In the genomic region with DNA sequence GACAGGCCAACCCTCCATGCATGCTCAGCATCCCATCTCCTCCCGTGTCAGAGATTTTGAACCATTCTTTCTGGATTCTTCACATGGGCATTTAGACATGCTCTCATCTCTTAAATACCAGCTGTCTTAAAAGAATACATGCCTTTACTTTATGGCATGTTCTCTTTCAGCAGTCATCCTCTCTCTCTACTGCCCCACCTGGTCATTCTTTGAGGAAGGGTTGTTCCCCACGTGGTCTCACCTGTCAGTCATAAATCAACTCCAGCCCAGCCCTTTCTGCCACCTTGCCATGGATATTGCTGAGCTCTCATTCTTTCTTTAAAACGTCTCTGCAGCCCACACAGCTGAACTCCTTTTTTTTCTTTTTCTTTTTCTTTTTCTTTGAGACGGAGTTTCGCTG, we compare ENCODE assay signal across 10 cellular contexts.
DNase-seq lines count a peak whose midpoint lies in the region; ATAC-seq and TF ChIP-seq lines count a peak whose summit lies in the region.
"Had no signal": no experiment of that assay in that cellular context is flagged by ENCODE, and none has a peak within 500 bp of the region (broad histone marks: within the 10 kb centered on the region; RNA-seq: fewer than 3 reads in every experiment).

No MANE protein-coding gene starts in this region.

- H3K36me3 Mint-ChIP-seq in osteocyte (ENCODE audit: unreplicated experiment): peaks cover 29% of the 10 kb centered on the region

- H3K36me3 ChIP-seq in PC-9 (ENCODE audit: low read depth): no peaks in the 10 kb centered on the region

- H3K4me2 ChIP-seq in PC-9: no peak overlapping the region

- H3K79me2 ChIP-seq in PC-9 (ENCODE audit: low read depth): no peaks in the 10 kb centered on the region

- no peaks in the 10 kb centered on the region for H3K4me1 ChIP-seq in PC-9 (replicated peaks; ENCODE audit: insufficient read depth)

- no peak overlapping the region for H3K27ac Mint-ChIP-seq in osteocyte (ENCODE audit: unreplicated experiment)
- H3K27ac Mint-ChIP-seq: activated T-helper 1 cell treated with anti-CD3 and anti-CD28 coated beads, Interleukin-12 subunit alpha, Interleukin-12 subunit beta, Interleukin-2, Interleukin-4 antibody, amounts not matched to agents 30 ng/mL and 10 ng/mL and 1 ng/mL, durations not matched to agents 14 hours and 24 hours and 36 hours had no signal

- TF ChIP-seq CTCF in C4-2B (conservative IDR thresholded peaks at IDR 0.05): peak; percentile 23; the same call in 1 of the 2 replicates
- TF ChIP-seq CTCF in osteocyte (IDR thresholded peaks at IDR 0.05): no peak
- no peak for TF ChIP-seq CTCF in PC-9 (conservative IDR thresholded peaks at IDR 0.05)

- H3F3A ChIP-seq in PC-9 (ENCODE audit: insufficient read depth, low read depth): no peaks in the 10 kb centered on the region

- intact Hi-C loops in PC-9 (cut with micrococcal nuclease; ENCODE audit: unreplicated experiment): no loop called here

- ATAC-seq in GM18511 (IDR thresholded peaks at IDR 0.05; ENCODE audit: unreplicated experiment): peak; percentile 32

- no TSS peak for BruUV-seq in PC-9 (replicated peaks; lab: Mats Ljungman, UMichigan)

- in situ Hi-C loops in G401 (cut with HindIII; ENCODE audit: low sequenced_read_pairs): no loop called here

- H3K9me3 ChIP-seq in PC-9 (ENCODE audit: insufficient read depth, low read depth): no peaks in the 10 kb centered on the region

- CTCF ChIA-PET in PC-9 (lab: Charles Lee): interaction anchor here (0.6 to 0.7 kb wide), 2 partner anchors 24 to 106 kb away, joined by 3 to 5 read pairs; no protein-coding TSS in a partner anchor

- H3K27me3 Mint-ChIP-seq in osteocyte (ENCODE audit: unreplicated experiment): no peaks in the 10 kb centered on the region

- H2AFZ ChIP-seq in PC-9: no peak overlapping the region

- H3K4me3 Mint-ChIP-seq in osteocyte (ENCODE audit: unreplicated experiment): no peak overlapping the region
- H3K4me3 Mint-ChIP-seq: activated T-helper 1 cell treated with anti-CD3 and anti-CD28 coated beads, Interleukin-12 subunit alpha, Interleukin-12 subunit beta, Interleukin-2, Interleukin-4 antibody, amounts not matched to agents 30 ng/mL and 10 ng/mL and 1 ng/mL, durations not matched to agents 14 hours and 24 hours and 36 hours had no signal

- no peaks in the 10 kb centered on the region for H4K20me1 ChIP-seq in PC-9 (ENCODE audit: insufficient read depth)

- H3K9me2 ChIP-seq in PC-9 (ENCODE audit: insufficient read depth): no peaks in the 10 kb centered on the region

- H3K27ac ChIP-seq in C4-2B: no peak overlapping the region
- no peak overlapping the region for H3K27ac ChIP-seq in PC-9

- DNase-seq in NAMALWA (ENCODE audit: low spot score): peak; percentile 43
- DNase-seq in iPS-NIHi7 (ENCODE audit: extremely low spot score): peak; percentile 76
- no peak for DNase-seq in glomerular visceral epithelial cell (ENCODE audit: extremely low spot score)
- DNase-seq in osteocyte (ENCODE audit: extremely low spot score, unreplicated experiment): no peak
- DNase-seq in G401 (ENCODE audit: low spot score): no peak
- no peak for DNase-seq in PC-9
- DNase-seq: NCI-H2107 had no signal

- H3K9me3 Mint-ChIP-seq in osteocyte (ENCODE audit: unreplicated experiment): peaks cover 5% of the 10 kb centered on the region
- H3K9me3 Mint-ChIP-seq: activated T-helper 1 cell treated with anti-CD3 and anti-CD28 coated beads, Interleukin-12 subunit alpha, Interleukin-12 subunit beta, Interleukin-2, Interleukin-4 antibody, amounts not matched to agents 30 ng/mL and 10 ng/mL and 1 ng/mL, durations not matched to agents 14 hours and 24 hours and 36 hours had no signal

- H3K4me1 Mint-ChIP-seq in osteocyte (ENCODE audit: unreplicated experiment): peaks cover 47% of the 10 kb centered on the region

- H3K27me3 ChIP-seq in PC-9 (ENCODE audit: insufficient read depth, low read depth): no peaks in the 10 kb centered on the region

- POLR2A ChIA-PET in PC-9 (lab: Charles Lee; ENCODE audit: unreplicated experiment): no interaction called here

- no peak overlapping the region for H3K4me3 ChIP-seq in PC-9

Comparison
In these comparisons a context has a peak if more than half of its experiments do, and no peak if none do; other contexts are left out.
1. DNase-seq: peak in NAMALWA (single experiment) and iPS-NIHi7 (single experiment); none in glomerular visceral epithelial cell (single experiment), osteocyte (single experiment), G401 (single experiment) and PC-9 (0 of 2).